8 cellular contexts compared by ENCODE assay signal in genomic region chr1:156383023-156383422, GRCh38. TPM values are rescaled to one million over a fixed set of nuclear protein-coding genes. Genes with fewer than 3 reads are reported as not detected.
DNase-seq lines count a peak whose midpoint lies in the region; ATAC-seq and TF ChIP-seq lines count a peak whose summit lies in the region.

No MANE protein-coding gene starts in this region.

- H3K36me3 Mint-ChIP-seq in activated naive CD4-positive, alpha-beta T cell treated with anti-CD3 and anti-CD28 coated beads, Interleukin-2, amount 10 ng/mL, durations not matched to agents 7 days and 5 days = no peaks in the 10 kb centered on the region
- H3K36me3 Mint-ChIP-seq in glutamatergic neuron (ENCODE audit: unreplicated experiment) = no peaks in the 10 kb centered on the region

- peak; percentile 86 for TF ChIP-seq CTCF in glutamatergic neuron (IDR thresholded peaks at IDR 0.05; ENCODE audit: partially characterized antibody, unreplicated experiment)

- peaks cover 66% of the 10 kb centered on the region for H3K27me3 Mint-ChIP-seq in activated naive CD4-positive, alpha-beta T cell treated with anti-CD3 and anti-CD28 coated beads, Interleukin-2, amount 10 ng/mL, durations not matched to agents 7 days and 5 days
- peaks cover 14% of the 10 kb centered on the region for H3K27me3 Mint-ChIP-seq in glutamatergic neuron (ENCODE audit: unreplicated experiment)

- H3K9me3 ChIP-seq in MG63 = no peaks in the 10 kb centered on the region

- H3K27ac Mint-ChIP-seq in activated naive CD4-positive, alpha-beta T cell treated with anti-CD3 and anti-CD28 coated beads, Interleukin-2, amount 10 ng/mL, durations not matched to agents 7 days and 5 days = no peak overlapping the region
- no peak overlapping the region for H3K27ac Mint-ChIP-seq in glutamatergic neuron (ENCODE audit: unreplicated experiment)

- no peak for ATAC-seq in GM21825 (IDR thresholded peaks at IDR 0.05; ENCODE audit: unreplicated experiment)

- no peak overlapping the region for H3K4me3 Mint-ChIP-seq in activated naive CD4-positive, alpha-beta T cell treated with anti-CD3 and anti-CD28 coated beads, Interleukin-2, amount 10 ng/mL, durations not matched to agents 7 days and 5 days
- H3K4me3 Mint-ChIP-seq in glutamatergic neuron (ENCODE audit: unreplicated experiment) = no peak overlapping the region

- CTCF ChIA-PET in activated naive CD4-positive, alpha-beta T cell treated with anti-CD3 and anti-CD28 coated beads, Interleukin-2, amount 10 ng/mL, durations not matched to agents 7 days and 5 days (lab: Charles Lee) = interaction anchor here (0.8 to 12.8 kb wide), 8 partner anchors 12 to 228 kb away, joined by 3 to 337 read pairs (median 9); partner anchors contain the start of gene RHBG

- peaks cover 5% of the 10 kb centered on the region for H3K4me1 Mint-ChIP-seq in activated naive CD4-positive, alpha-beta T cell treated with anti-CD3 and anti-CD28 coated beads, Interleukin-2, amount 10 ng/mL, durations not matched to agents 7 days and 5 days
- H3K4me1 Mint-ChIP-seq in glutamatergic neuron (ENCODE audit: low read depth, unreplicated experiment) = no peaks in the 10 kb centered on the region

- DNase-seq in NOMO-1 (lab: John Stamatoyannopoulos, UW; ENCODE audit: unreplicated experiment in 2 of 2) (peak; percentile 32 to 38), NOMO-1 treated with dmso at 0.1 percent for 144 hours (lab: John Stamatoyannopoulos, UW; ENCODE audit: unreplicated experiment) (no peak), MG63 (peak; percentile 63), SK-MEL-5 (ENCODE audit: low read depth, low spot score) (peak; percentile 84), glutamatergic neuron (peak; percentile 87), putamen (ENCODE audit: low spot score) (peak; percentile 78)
- DNase-seq in activated naive CD4-positive, alpha-beta T cell treated with anti-CD3 and anti-CD28 coated beads, Interleukin-2, amount 10 ng/mL, durations not matched to agents 7 days and 5 days = peak; percentile 72

- in situ Hi-C loops in SK-MEL-5 (cut with HindIII; ENCODE audit: low pct_unique_long_range_greater_than_20kb, low sequenced_read_pairs) = no loop called here

- H3K27me3 ChIP-seq in MG63 = no peaks in the 10 kb centered on the region

- no peaks in the 10 kb centered on the region for H3K36me3 ChIP-seq in MG63

- H3K4me3 ChIP-seq in MG63 = no peak overlapping the region

- no peaks in the 10 kb centered on the region for H3K9me3 Mint-ChIP-seq in activated naive CD4-positive, alpha-beta T cell treated with anti-CD3 and anti-CD28 coated beads, Interleukin-2, amount 10 ng/mL, durations not matched to agents 7 days and 5 days
- H3K9me3 Mint-ChIP-seq in glutamatergic neuron (ENCODE audit: unreplicated experiment) = no peaks in the 10 kb centered on the region

RNA-seq across cellular contexts. Expression of gene RHBG, which starts 14.0 kb away (rescaled TPM):
- total RNA-seq in MG63 (2014; rRNA removed; shearing (Covaris generic); ENCODE audit: low replicate concordance) = not detected in 2 replicates
- total RNA-seq in SK-MEL-5 (2014; rRNA removed; shearing (Covaris generic)) = not detected in 2 replicates
- not detected in 2 replicates for polyA plus RNA-seq in SK-MEL-5 (2015; cell fraction: cytosol; rRNA removed)
- not detected in 2 replicates for polyA plus RNA-seq in SK-MEL-5 (2015; cell fraction: nucleus; rRNA removed)
- total RNA-seq in glutamatergic neuron (ENCODE audit: unreplicated experiment) = not detected

RNA-seq across cellular contexts. Expression of gene TSACC, which starts 44.7 kb away (rescaled TPM):
- 1.3 TPM in 1 of 2 replicates, not detected in the other for total RNA-seq in MG63 (2014; rRNA removed; shearing (Covaris generic); ENCODE audit: low replicate concordance)
- 1.3 and 3.0 TPM in 2 replicates for total RNA-seq in SK-MEL-5 (2014; rRNA removed; shearing (Covaris generic))
- 2.2 and 3.4 TPM in 2 replicates for polyA plus RNA-seq in SK-MEL-5 (2015; cell fraction: cytosol; rRNA removed)
- polyA plus RNA-seq in SK-MEL-5 (2015; cell fraction: nucleus; rRNA removed) = 0.75 TPM in 1 of 2 replicates, not detected in the other
- not detected for total RNA-seq in glutamatergic neuron (ENCODE audit: unreplicated experiment)

RNA-seq across cellular contexts. Expression of gene CCT3, which starts 44.9 kb away (rescaled TPM):
- total RNA-seq in MG63 (2014; rRNA removed; shearing (Covaris generic); ENCODE audit: low replicate concordance) = 1,070 and 1,240 TPM in 2 replicates
- 507 and 520 TPM in 2 replicates for total RNA-seq in SK-MEL-5 (2014; rRNA removed; shearing (Covaris generic))
- polyA plus RNA-seq in SK-MEL-5 (2015; cell fraction: cytosol; rRNA removed) = 313 and 371 TPM in 2 replicates
- polyA plus RNA-seq in SK-MEL-5 (2015; cell fraction: nucleus; rRNA removed) = 222 and 228 TPM in 2 replicates
- 347 TPM for total RNA-seq in glutamatergic neuron (ENCODE audit: unreplicated experiment)
